In genomic region chr20:36183155-36183944, GRCh38 we compare ENCODE assay signal across 19 cellular contexts.
"Had no signal": no experiment of that assay in that cellular context is flagged by ENCODE, and none has a peak within 500 bp of the region (broad histone marks: within the 10 kb centered on the region; RNA-seq: fewer than 3 reads in every experiment).

No MANE protein-coding gene starts in this region.

- H3K79me2 ChIP-seq: parathyroid adenoma had no signal

- H3K27ac ChIP-seq: brain microvascular endothelial cell, esophagus squamous epithelium, lower lobe of right lung, neural progenitor cell, parathyroid adenoma, transverse colon, vagina had no signal

- H3K27ac Mint-ChIP-seq: activated CD4-positive, alpha-beta T cell treated with anti-CD3 and anti-CD28 coated beads, Interleukin-2, amount 10 ng/mL, durations not matched to agents 24 days and 14 days; activated naive CD8-positive, alpha-beta T cell treated with anti-CD3 and anti-CD28 coated beads for 36 hours; activated T-helper 1 cell treated with anti-CD3 and anti-CD28 coated beads, Interleukin-12 subunit alpha, Interleukin-12 subunit beta, Interleukin-2, Interleukin-4 antibody, amounts not matched to agents 30 ng/mL and 10 ng/mL and 1 ng/mL, durations not matched to agents 14 hours and 24 hours and 36 hours; neural progenitor cell had no signal

- FAIRE-seq: endothelial cell of umbilical vein had no signal

- H3K36me3 ChIP-seq: brain microvascular endothelial cell, neural progenitor cell had no signal

- H3K9ac ChIP-seq: neural progenitor cell, parathyroid adenoma had no signal

- H3K9me3 ChIP-seq: esophagus squamous epithelium, lower lobe of right lung, transverse colon, vagina had no signal

- H3K27me3 ChIP-seq: brain microvascular endothelial cell, esophagus squamous epithelium, neural progenitor cell, transverse colon, vagina had no signal

- ATAC-seq: lower lobe of right lung had no signal

- H3K4me1 ChIP-seq: esophagus squamous epithelium, lower lobe of right lung, parathyroid adenoma, transverse colon, vagina had no signal

- H2AFZ ChIP-seq: neural progenitor cell, parathyroid adenoma had no signal

- H3K27me3 Mint-ChIP-seq: activated CD4-positive, alpha-beta T cell treated with anti-CD3 and anti-CD28 coated beads, Interleukin-2, amount 10 ng/mL, durations not matched to agents 24 days and 14 days; activated naive CD8-positive, alpha-beta T cell treated with anti-CD3 and anti-CD28 coated beads for 36 hours had no signal

- H3K4me3 Mint-ChIP-seq: activated CD4-positive, alpha-beta T cell treated with anti-CD3 and anti-CD28 coated beads, Interleukin-2, amount 10 ng/mL, durations not matched to agents 24 days and 14 days; activated naive CD8-positive, alpha-beta T cell treated with anti-CD3 and anti-CD28 coated beads for 36 hours; activated T-helper 1 cell treated with anti-CD3 and anti-CD28 coated beads, Interleukin-12 subunit alpha, Interleukin-12 subunit beta, Interleukin-2, Interleukin-4 antibody, amounts not matched to agents 30 ng/mL and 10 ng/mL and 1 ng/mL, durations not matched to agents 14 hours and 24 hours and 36 hours; neural progenitor cell had no signal

- DNase-seq: activated CD4-positive, alpha-beta T cell treated with anti-CD3 and anti-CD28 coated beads, Interleukin-2, amount 10 ng/mL, durations not matched to agents 24 days and 14 days; activated CD4-positive, CD25-positive, alpha-beta regulatory T cell; activated CD8-positive, alpha-beta memory T cell treated with anti-CD3 and anti-CD28 coated beads, Interleukin-2, amount 50 U/mL, for 48 hours; activated naive CD8-positive, alpha-beta T cell treated with anti-CD3 and anti-CD28 coated beads for 36 hours; brain microvascular endothelial cell; effector CD8-positive, alpha-beta T cell; esophagus squamous epithelium; hypothalamus; lower lobe of right lung; midbrain; stimulated activated CD4-positive, alpha-beta T cell treated with anti-CD3 and anti-CD28 coated beads, Interleukin-4, amount 100 ng/mL, for 1 hour; stimulated activated naive CD4-positive, alpha-beta T cell; T-helper 1 cell; transverse colon had no signal

- H3K4me3 ChIP-seq: esophagus squamous epithelium, lower lobe of right lung, neural progenitor cell, transverse colon, vagina had no signal

- H3K9me3 Mint-ChIP-seq: activated CD4-positive, alpha-beta T cell treated with anti-CD3 and anti-CD28 coated beads, Interleukin-2, amount 10 ng/mL, durations not matched to agents 24 days and 14 days; activated naive CD8-positive, alpha-beta T cell treated with anti-CD3 and anti-CD28 coated beads for 36 hours; activated T-helper 1 cell treated with anti-CD3 and anti-CD28 coated beads, Interleukin-12 subunit alpha, Interleukin-12 subunit beta, Interleukin-2, Interleukin-4 antibody, amounts not matched to agents 30 ng/mL and 10 ng/mL and 1 ng/mL, durations not matched to agents 14 hours and 24 hours and 36 hours; neural progenitor cell had no signal

- H3K36me3 Mint-ChIP-seq: activated naive CD8-positive, alpha-beta T cell treated with anti-CD3 and anti-CD28 coated beads for 36 hours had no signal

- H3K4me2 ChIP-seq: neural progenitor cell had no signal

- H3K4me1 Mint-ChIP-seq: activated CD4-positive, alpha-beta T cell treated with anti-CD3 and anti-CD28 coated beads, Interleukin-2, amount 10 ng/mL, durations not matched to agents 24 days and 14 days; activated naive CD8-positive, alpha-beta T cell treated with anti-CD3 and anti-CD28 coated beads for 36 hours had no signal
